23 cellular contexts compared by ENCODE assay signal in genomic region chr2:33696234-33696633, GRCh38.
"Had no signal": no experiment of that assay in that cellular context is flagged by ENCODE, and none has a peak within 500 bp of the region (broad histone marks: within the 10 kb centered on the region; RNA-seq: fewer than 3 reads in every experiment).

No MANE protein-coding gene starts in this region.

- H3K27ac ChIP-seq: colonic mucosa, coronary artery, dorsolateral prefrontal cortex, epithelial cell of prostate, esophagus muscularis mucosa, esophagus squamous epithelium, foreskin keratinocyte, gastrocnemius medialis, gastroesophageal sphincter, heart left ventricle, heart right ventricle had no signal

- H3K36me3 ChIP-seq: colonic mucosa, esophagus muscularis mucosa, esophagus squamous epithelium, gastrocnemius medialis, gastroesophageal sphincter, heart left ventricle, heart right ventricle had no signal

- H3K9me3 ChIP-seq: colonic mucosa, esophagus squamous epithelium, gastrocnemius medialis, gastroesophageal sphincter had no signal

- H3K27me3 ChIP-seq: colonic mucosa, esophagus muscularis mucosa, esophagus squamous epithelium, foreskin keratinocyte, gastrocnemius medialis, gastroesophageal sphincter, heart left ventricle, heart right ventricle had no signal

- H3K4me3 ChIP-seq: colonic mucosa, coronary artery, dorsolateral prefrontal cortex, esophagus muscularis mucosa, esophagus squamous epithelium, gastrocnemius medialis, gastroesophageal sphincter, heart left ventricle, heart right ventricle had no signal

- DNase-seq: colonic mucosa; cortex of kidney; dermis blood vessel endothelial cell; dorsolateral prefrontal cortex; effector CD4-positive, alpha-beta T cell; effector CD8-positive, alpha-beta T cell; effector memory CD4-positive, alpha-beta T cell; effector memory CD8-positive, alpha-beta T cell; endodermal cell; erythroblast; esophagus squamous epithelium; foreskin fibroblast; foreskin keratinocyte; foreskin melanocyte; gastrocnemius medialis; glutamatergic neuron; head of caudate nucleus; heart left ventricle; heart right ventricle had no signal
